In the genomic region with DNA sequence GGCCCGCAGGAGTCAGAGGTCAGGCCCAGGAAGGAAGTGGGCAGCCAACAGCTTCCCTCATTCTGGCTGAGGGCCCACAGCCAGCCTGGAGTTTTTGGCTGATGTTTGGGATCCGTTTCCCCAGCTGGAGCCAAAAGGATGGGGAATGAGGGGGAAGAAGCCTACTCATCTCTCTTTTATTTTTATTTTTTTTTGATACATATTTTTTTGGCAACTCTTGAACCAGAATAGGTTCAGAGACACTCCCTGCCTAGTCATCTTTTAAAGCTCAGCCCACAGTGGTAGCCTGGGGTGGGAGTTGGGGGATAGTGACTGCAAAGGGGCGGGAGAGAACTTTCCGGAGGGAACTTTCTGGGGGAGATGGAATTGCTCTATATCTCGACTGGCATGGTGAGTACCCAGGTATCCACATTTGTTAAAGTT, we compare ENCODE assay signal across 2 cellular contexts.
A peak's percentile ranks its signal among the peaks of the same experiment; 100 is the strongest.
TF ChIP-seq lines count a peak whose summit lies in the region.

No MANE protein-coding gene starts in this region.

TF ChIP-seq in SK-N-SH, 30 proteins besides CTCF, POLR2A, EP300 and RAD21 (continued from another document):
- TF ChIP-seq, protein P1, sequence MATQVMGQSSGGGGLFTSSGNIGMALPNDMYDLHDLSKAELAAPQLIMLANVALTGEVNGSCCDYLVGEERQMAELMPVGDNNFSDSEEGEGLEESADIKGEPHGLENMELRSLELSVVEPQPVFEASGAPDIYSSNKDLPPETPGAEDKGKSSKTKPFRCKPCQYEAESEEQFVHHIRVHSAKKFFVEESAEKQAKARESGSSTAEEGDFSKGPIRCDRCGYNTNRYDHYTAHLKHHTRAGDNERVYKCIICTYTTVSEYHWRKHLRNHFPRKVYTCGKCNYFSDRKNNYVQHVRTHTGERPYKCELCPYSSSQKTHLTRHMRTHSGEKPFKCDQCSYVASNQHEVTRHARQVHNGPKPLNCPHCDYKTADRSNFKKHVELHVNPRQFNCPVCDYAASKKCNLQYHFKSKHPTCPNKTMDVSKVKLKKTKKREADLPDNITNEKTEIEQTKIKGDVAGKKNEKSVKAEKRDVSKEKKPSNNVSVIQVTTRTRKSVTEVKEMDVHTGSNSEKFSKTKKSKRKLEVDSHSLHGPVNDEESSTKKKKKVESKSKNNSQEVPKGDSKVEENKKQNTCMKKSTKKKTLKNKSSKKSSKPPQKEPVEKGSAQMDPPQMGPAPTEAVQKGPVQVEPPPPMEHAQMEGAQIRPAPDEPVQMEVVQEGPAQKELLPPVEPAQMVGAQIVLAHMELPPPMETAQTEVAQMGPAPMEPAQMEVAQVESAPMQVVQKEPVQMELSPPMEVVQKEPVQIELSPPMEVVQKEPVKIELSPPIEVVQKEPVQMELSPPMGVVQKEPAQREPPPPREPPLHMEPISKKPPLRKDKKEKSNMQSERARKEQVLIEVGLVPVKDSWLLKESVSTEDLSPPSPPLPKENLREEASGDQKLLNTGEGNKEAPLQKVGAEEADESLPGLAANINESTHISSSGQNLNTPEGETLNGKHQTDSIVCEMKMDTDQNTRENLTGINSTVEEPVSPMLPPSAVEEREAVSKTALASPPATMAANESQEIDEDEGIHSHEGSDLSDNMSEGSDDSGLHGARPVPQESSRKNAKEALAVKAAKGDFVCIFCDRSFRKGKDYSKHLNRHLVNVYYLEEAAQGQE (IDR thresholded peaks at IDR 0.05; ENCODE audit: low read depth, low read length) = no peak
- TF ChIP-seq, protein P2, sequence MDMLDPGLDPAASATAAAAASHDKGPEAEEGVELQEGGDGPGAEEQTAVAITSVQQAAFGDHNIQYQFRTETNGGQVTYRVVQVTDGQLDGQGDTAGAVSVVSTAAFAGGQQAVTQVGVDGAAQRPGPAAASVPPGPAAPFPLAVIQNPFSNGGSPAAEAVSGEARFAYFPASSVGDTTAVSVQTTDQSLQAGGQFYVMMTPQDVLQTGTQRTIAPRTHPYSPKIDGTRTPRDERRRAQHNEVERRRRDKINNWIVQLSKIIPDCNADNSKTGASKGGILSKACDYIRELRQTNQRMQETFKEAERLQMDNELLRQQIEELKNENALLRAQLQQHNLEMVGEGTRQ (IDR thresholded peaks at IDR 0.05; ENCODE audit: borderline replicate concordance, low read depth, low read length) = no peak
- TF ChIP-seq NFIC (IDR thresholded peaks at IDR 0.05; ENCODE audit: borderline replicate concordance) = peak; percentile 49; the same call in 1 of the 2 replicates
- no peak for TF ChIP-seq CHD2 (IDR thresholded peaks at IDR 0.05; ENCODE audit: low read length, partially characterized antibody)
- TF ChIP-seq SIN3A (IDR thresholded peaks at IDR 0.05; ENCODE audit: borderline replicate concordance, low read depth, low read length) = no peak
- TF ChIP-seq YY1 (IDR thresholded peaks at IDR 0.05; ENCODE audit: low read depth) = no peak
TF ChIP-seq in SK-N-SH: peak in this region for 1.

TF ChIP-seq in SK-N-SH treated with all-trans-retinoic acid at 6 μM for 48 hours, 23 proteins besides CTCF, POLR2A, EP300 and RAD21 (continued from another document):
- TF ChIP-seq, protein P3, sequence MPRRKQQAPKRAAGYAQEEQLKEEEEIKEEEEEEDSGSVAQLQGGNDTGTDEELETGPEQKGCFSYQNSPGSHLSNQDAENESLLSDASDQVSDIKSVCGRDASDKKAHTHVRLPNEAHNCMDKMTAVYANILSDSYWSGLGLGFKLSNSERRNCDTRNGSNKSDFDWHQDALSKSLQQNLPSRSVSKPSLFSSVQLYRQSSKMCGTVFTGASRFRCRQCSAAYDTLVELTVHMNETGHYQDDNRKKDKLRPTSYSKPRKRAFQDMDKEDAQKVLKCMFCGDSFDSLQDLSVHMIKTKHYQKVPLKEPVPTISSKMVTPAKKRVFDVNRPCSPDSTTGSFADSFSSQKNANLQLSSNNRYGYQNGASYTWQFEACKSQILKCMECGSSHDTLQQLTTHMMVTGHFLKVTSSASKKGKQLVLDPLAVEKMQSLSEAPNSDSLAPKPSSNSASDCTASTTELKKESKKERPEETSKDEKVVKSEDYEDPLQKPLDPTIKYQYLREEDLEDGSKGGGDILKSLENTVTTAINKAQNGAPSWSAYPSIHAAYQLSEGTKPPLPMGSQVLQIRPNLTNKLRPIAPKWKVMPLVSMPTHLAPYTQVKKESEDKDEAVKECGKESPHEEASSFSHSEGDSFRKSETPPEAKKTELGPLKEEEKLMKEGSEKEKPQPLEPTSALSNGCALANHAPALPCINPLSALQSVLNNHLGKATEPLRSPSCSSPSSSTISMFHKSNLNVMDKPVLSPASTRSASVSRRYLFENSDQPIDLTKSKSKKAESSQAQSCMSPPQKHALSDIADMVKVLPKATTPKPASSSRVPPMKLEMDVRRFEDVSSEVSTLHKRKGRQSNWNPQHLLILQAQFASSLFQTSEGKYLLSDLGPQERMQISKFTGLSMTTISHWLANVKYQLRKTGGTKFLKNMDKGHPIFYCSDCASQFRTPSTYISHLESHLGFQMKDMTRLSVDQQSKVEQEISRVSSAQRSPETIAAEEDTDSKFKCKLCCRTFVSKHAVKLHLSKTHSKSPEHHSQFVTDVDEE (CRISPR knock-in tag; IDR thresholded peaks at IDR 0.05) = no peak
- TF ChIP-seq ISL1 (CRISPR knock-in tag; IDR thresholded peaks at IDR 0.05) (no peak), ARNTL (CRISPR knock-in tag; IDR thresholded peaks at IDR 0.05; ENCODE audit: borderline replicate concordance, low read depth) (no peak), ZC3H10 (CRISPR knock-in tag; IDR thresholded peaks at IDR 0.05) (no peak), ZFP30 (CRISPR knock-in tag; IDR thresholded peaks at IDR 0.05) (no peak), TOX (CRISPR knock-in tag; IDR thresholded peaks at IDR 0.05; ENCODE audit: borderline replicate concordance) (no peak), BACH2 (CRISPR knock-in tag; IDR thresholded peaks at IDR 0.05; ENCODE audit: borderline replicate concordance) (no peak)
